ENCODE assay signal across 8 cellular contexts in the genomic region with DNA sequence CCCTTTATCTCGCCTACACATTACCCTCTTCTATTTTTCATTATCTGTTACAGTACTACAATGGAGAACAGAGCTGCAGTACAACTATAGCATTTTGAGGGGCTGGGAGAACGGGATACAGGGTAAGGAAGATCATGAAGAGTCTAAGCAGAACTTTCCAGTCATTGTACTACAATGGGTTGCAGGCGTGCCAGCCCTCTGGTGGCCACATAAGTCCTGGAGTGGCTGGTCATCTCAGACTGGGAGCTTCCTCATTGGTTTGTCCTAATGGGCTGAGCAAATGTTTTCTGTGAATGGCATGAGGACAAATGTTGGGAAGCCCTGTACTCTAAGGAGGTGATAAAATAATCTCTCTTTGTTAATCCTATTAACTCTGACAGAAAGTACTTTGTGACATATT. TPM values are rescaled to one million over a fixed set of nuclear protein-coding genes. Genes with fewer than 3 reads are reported as not detected.
A peak's percentile ranks its signal among the peaks of the same experiment; 100 is the strongest.
DNase-seq lines count a peak whose midpoint lies in the region; ATAC-seq and TF ChIP-seq lines count a peak whose summit lies in the region.

No MANE protein-coding gene starts in this region.

- H3F3A ChIP-seq in OCI-LY1 (ENCODE audit: insufficient read depth, low read length): no peaks in the 10 kb centered on the region

- H3K4me3 ChIP-seq in right cardiac atrium (ENCODE audit: low read length): no peak overlapping the region
- no peak overlapping the region for H3K4me3 ChIP-seq in heart left ventricle
- no peak overlapping the region for H3K4me3 ChIP-seq in OCI-LY1 (ENCODE audit: low read depth, low read length, poor library complexity, severe bottlenecking)
- no peak overlapping the region for H3K4me3 ChIP-seq in fibroblast of pulmonary artery (replicated peaks; ENCODE audit: low read depth, low read length)

- no peaks in the 10 kb centered on the region for H3K9me3 ChIP-seq in right cardiac atrium (ENCODE audit: control insufficient read depth, low read length)
- peaks cover 0 to 4% (median 0%) of the 10 kb centered on the region in 12 donors for H3K9me3 ChIP-seq in heart left ventricle
- H3K9me3 ChIP-seq in OCI-LY1 (ENCODE audit: low read length): no peaks in the 10 kb centered on the region

- TF ChIP-seq POLR2A in heart left ventricle (IDR thresholded peaks at IDR 0.05): no peak

- ATAC-seq in right cardiac atrium (peak in 1 of 2 donors; percentile 44), heart left ventricle (no peak), GM19397 (IDR thresholded peaks at IDR 0.05; ENCODE audit: unreplicated experiment) (no peak), GM18511 (IDR thresholded peaks at IDR 0.05; ENCODE audit: unreplicated experiment) (no peak)

- no peaks in the 10 kb centered on the region for H3K36me3 ChIP-seq in heart left ventricle
- H3K36me3 ChIP-seq in OCI-LY1 (ENCODE audit: insufficient read depth, low read length): no peaks in the 10 kb centered on the region

- H3K4me1 ChIP-seq in right cardiac atrium (ENCODE audit: control insufficient read depth, insufficient read depth, low read length): no peaks in the 10 kb centered on the region
- no peaks in the 10 kb centered on the region for H3K4me1 ChIP-seq in heart left ventricle
- no peaks in the 10 kb centered on the region for H3K4me1 ChIP-seq in OCI-LY1 (ENCODE audit: insufficient read depth, low read length, severe bottlenecking)

- DNase-seq in right cardiac atrium (peak in 2 of 3 donors; percentile 28 to 52), heart left ventricle (no peak), fibroblast of pulmonary artery (ENCODE audit: low read depth) (peak; percentile 25), DMS114 treated with DMSO at 0.1 percent for 48 hours (lab: John Stamatoyannopoulos, UW; ENCODE audit: unreplicated experiment) (no peak)
- no peak for DNase-seq in stimulated activated CD4-positive, alpha-beta T cell treated with anti-CD3 and anti-CD28 coated beads, Interleukin-1b, Interleukin-23, amount 100 ng/mL, for 48 hours

- H3K9me2 ChIP-seq in OCI-LY1 (ENCODE audit: low read depth, low read length): no peaks in the 10 kb centered on the region

- WGBS in right cardiac atrium: 72% methylated on average over 3 of the region's 3 CpGs
- WGBS in heart left ventricle, 4 donors: 65 to 79% (median 76%) methylated on average over 3 of the region's 3 CpGs

- no peak overlapping the region for H3K4me2 ChIP-seq in OCI-LY1 (ENCODE audit: low read length)

- H3K27ac ChIP-seq in right cardiac atrium (ENCODE audit: low read length) (no peak overlapping the region), heart left ventricle (no peak overlapping the region), OCI-LY1 (ENCODE audit: low read depth, low read length, poor library complexity, severe bottlenecking) (no peak overlapping the region)

- TF ChIP-seq CTCF in heart left ventricle (IDR thresholded peaks at IDR 0.05) (peak in 4 of 12 donors; percentile 8 to 23 (median 13)), OCI-LY1 (IDR thresholded peaks at IDR 0.05; ENCODE audit: low read length) (peak; percentile 43; the same call in 1 of the 2 replicates), fibroblast of pulmonary artery (IDR thresholded peaks at IDR 0.05; ENCODE audit: low read length, missing control alignments) (peak; percentile 49)

- H3K79me2 ChIP-seq in OCI-LY1 (ENCODE audit: insufficient read depth, low read length): no peaks in the 10 kb centered on the region

- H3K27me3 ChIP-seq in right cardiac atrium (ENCODE audit: control insufficient read depth, insufficient read depth) (no peaks in the 10 kb centered on the region), heart left ventricle (no peaks in the 10 kb centered on the region), OCI-LY1 (ENCODE audit: insufficient read depth, low read length) (no peaks in the 10 kb centered on the region)

- H2AFZ ChIP-seq in OCI-LY1 (ENCODE audit: low read length): no peak overlapping the region

- no peak overlapping the region for H3K9ac ChIP-seq in OCI-LY1 (ENCODE audit: low read length)

- no peaks in the 10 kb centered on the region for H4K20me1 ChIP-seq in OCI-LY1 (ENCODE audit: insufficient read depth, low read length)

- intact Hi-C loops in right cardiac atrium (cut with DNase I): no loop called here
- intact Hi-C loops in heart left ventricle (cut with DNase I): no loop called here

RNA-seq across cellular contexts. Expression of gene TMEM106B, which starts 33.0 kb away (rescaled TPM):
- 10 to 100 TPM; 57.6 to 65.7 (median 64.0) TPM for total RNA-seq in right cardiac atrium
- 20.8 TPM for polyA plus RNA-seq in right cardiac atrium
- 10 to 100 TPM; 35.4 to 54.1 (median 49.0) TPM for total RNA-seq in heart left ventricle
- 10 to 100 TPM; 11.5 to 21.3 TPM for polyA plus RNA-seq in heart left ventricle

Comparison
In these comparisons a context has a peak if more than half of its experiments do, and no peak if none do; other contexts are left out.
1. DNase-seq: peak in right cardiac atrium (2 of 3) and fibroblast of pulmonary artery (single experiment); none in heart left ventricle (0 of 5), stimulated activated CD4-positive, alpha-beta T cell treated with anti-CD3 and anti-CD28 coated beads, Interleukin-1b, Interleukin-23, amount 100 ng/mL, for 48 hours (single experiment) and DMS114 treated with DMSO at 0.1 percent for 48 hours (single experiment).